13 cellular contexts compared by ENCODE assay signal in the genomic region with DNA sequence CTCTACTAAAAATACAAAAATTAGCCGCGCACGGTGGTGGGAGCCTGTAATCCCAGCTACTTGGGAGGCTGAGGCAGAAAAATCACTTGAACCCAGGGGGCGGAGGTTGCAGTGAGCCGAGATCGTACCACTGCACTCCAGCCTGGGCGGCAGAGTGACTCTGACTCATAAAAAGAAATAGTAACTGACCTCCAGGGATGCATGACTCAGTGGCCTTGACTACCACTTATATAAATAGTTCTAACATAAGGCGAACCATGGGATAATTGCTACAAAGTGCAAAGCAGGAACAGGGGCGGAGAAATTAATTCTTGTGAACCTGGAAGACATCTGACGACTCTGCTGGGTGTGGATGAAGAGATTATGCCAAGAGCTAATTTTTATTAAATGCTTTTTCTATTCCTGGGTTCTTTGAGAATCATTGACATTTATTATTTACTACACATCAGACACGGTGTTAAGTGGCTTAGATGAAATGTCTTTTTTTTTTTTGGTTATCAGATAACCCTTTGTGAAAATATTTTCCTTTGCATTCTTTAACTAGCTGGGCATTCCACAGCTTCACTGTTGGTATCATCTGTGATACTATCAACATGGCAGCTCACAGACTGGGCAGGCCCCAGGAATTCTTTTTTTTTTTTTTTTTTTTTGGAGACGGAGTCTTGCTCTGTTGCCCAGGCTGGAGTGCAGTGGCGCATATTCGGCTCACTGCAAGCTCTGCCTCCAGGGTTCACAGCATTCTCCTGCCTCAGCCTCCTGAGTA. TPM values are rescaled to one million over a fixed set of nuclear protein-coding genes. Genes with fewer than 3 reads are reported as not detected.
DNase-seq lines count a peak whose midpoint lies in the region; ATAC-seq, FAIRE-seq and TF ChIP-seq lines count a peak whose summit lies in the region.
"Had no signal": no experiment of that assay in that cellular context is flagged by ENCODE, and none has a peak within 500 bp of the region (broad histone marks: within the 10 kb centered on the region; RNA-seq: fewer than 3 reads in every experiment).

No MANE protein-coding gene starts in this region.

- FAIRE-seq in GM19239 (lab: Jason Lieb, UNC) = no peak
- FAIRE-seq: islet of Langerhans had no signal

- DNase-seq in DMS53 (lab: John Stamatoyannopoulos, UW) (peak; percentile 47), DMS53 treated with DMSO at 0.1 percent for 48 hours (lab: John Stamatoyannopoulos, UW; ENCODE audit: unreplicated experiment) (no peak), fibroblast of villous mesenchyme (ENCODE audit: low read depth) (peak; percentile 87), thoracic aorta (ENCODE audit: low spot score) (no peak), DMS114 treated with DMSO at 0.1 percent for 48 hours (lab: John Stamatoyannopoulos, UW; ENCODE audit: unreplicated experiment) (no peak), GM19239 (ENCODE audit: insufficient read length, low spot score) (no peak)
- no peak for DNase-seq in activated CD4-positive, CD25-positive, alpha-beta regulatory T cell (lab: John Stamatoyannopoulos, UW)
- DNase-seq: 8988T; activated CD8-positive, alpha-beta memory T cell treated with anti-CD3 and anti-CD28 coated beads, Interleukin-2, amount 50 U/mL, for 4 hours; caudate nucleus; T-cell had no signal

- H3K36me3 ChIP-seq in thoracic aorta = peaks cover 4% of the 10 kb centered on the region

- ATAC-seq in SK-N-SH treated with all-trans-retinoic acid at 6 μM for 48 hours (peak; percentile 92), thoracic aorta (ENCODE audit: insufficient number of reproducible peaks, low FRiP score, low read depth) (peak; percentile 43)
- ATAC-seq: T-cell had no signal

- no peak for TF ChIP-seq CTCF in fibroblast of villous mesenchyme (IDR thresholded peaks at IDR 0.05; ENCODE audit: insufficient read depth, low read depth, low read length)
- no peak for TF ChIP-seq CTCF in thoracic aorta (IDR thresholded peaks at IDR 0.05)

- no peak overlapping the region for H3K27ac ChIP-seq in thoracic aorta

- H3K9me3 ChIP-seq in thoracic aorta = no peaks in the 10 kb centered on the region

- no peaks in the 10 kb centered on the region for H3K27me3 ChIP-seq in thoracic aorta (replicated peaks; ENCODE audit: insufficient read depth)

- no peaks in the 10 kb centered on the region for H3K4me1 ChIP-seq in thoracic aorta (ENCODE audit: control insufficient read depth in 1 of 2, low read depth in 2 of 2)

- no peak overlapping the region for H3K4me3 ChIP-seq in fibroblast of villous mesenchyme (ENCODE audit: low read depth, low read length)
- no peak overlapping the region for H3K4me3 ChIP-seq in thoracic aorta

TF ChIP-seq in SK-N-SH treated with all-trans-retinoic acid at 6 μM for 48 hours, 23 proteins besides CTCF, POLR2A, EP300 and RAD21:
- TF ChIP-seq ISL1 (CRISPR knock-in tag; IDR thresholded peaks at IDR 0.05) = peak; percentile 51; the same call in 1 of the 2 replicates
- no peak for TF ChIP-seq ESRRG (CRISPR knock-in tag; IDR thresholded peaks at IDR 0.05)

RNA-seq across cellular contexts. Expression of gene ANKRD16, which starts 28.2 kb away (rescaled TPM):
- total RNA-seq in fibroblast of villous mesenchyme (4.7 and 9.3 TPM in 2 replicates), thoracic aorta (10 to 100 TPM; 10.4 to 15.0 TPM)

RNA-seq across cellular contexts. Expression of gene FBH1, which starts 28.6 kb away (rescaled TPM):
- total RNA-seq in fibroblast of villous mesenchyme (78.9 and 91.5 TPM in 2 replicates), thoracic aorta (10 to 100 TPM; 93.7 to 94.1 TPM)

RNA-seq across cellular contexts. Expression of gene GDI2, which starts 48.2 kb away (rescaled TPM):
- total RNA-seq in fibroblast of villous mesenchyme (546 and 615 TPM in 2 replicates), thoracic aorta (100 to 1,000 TPM; 141 to 209 TPM)

Comparison
In these comparisons a context has a peak if more than half of its experiments do, and no peak if none do; other contexts are left out.
1. DNase-seq: peak in DMS53 (single experiment) and fibroblast of villous mesenchyme (single experiment); none in DMS53 treated with DMSO at 0.1 percent for 48 hours (single experiment), thoracic aorta (single experiment), DMS114 treated with DMSO at 0.1 percent for 48 hours (single experiment), GM19239 (single experiment) and activated CD4-positive, CD25-positive, alpha-beta regulatory T cell (0 of 4).